In genomic region chr18:63322908-63323634, GRCh38 we compare ENCODE assay signal across 8 cellular contexts. TPM values are rescaled to one million over a fixed set of nuclear protein-coding genes. Genes with fewer than 3 reads are reported as not detected.
DNase-seq lines count a peak whose midpoint lies in the region; ATAC-seq, FAIRE-seq and TF ChIP-seq lines count a peak whose summit lies in the region.

No MANE protein-coding gene starts in this region.

- CTCF ChIA-PET in AG04449 (lab: Yijun Ruan, JAX), result interaction anchor here (0.6 to 8.9 kb wide), 40 partner anchors 9 to 324 kb away, joined by 3 to 287 read pairs (median 5); no protein-coding TSS in a partner anchor

- TF ChIP-seq POLR2A in GM12892 (IDR thresholded peaks at IDR 0.05; ENCODE audit: low read depth, low read length), result no peak

- DNase-seq in AG04449 (ENCODE audit: low read depth, low spot score) (peak; percentile 24), GM12892 (ENCODE audit: insufficient read length) (no peak), NCI-H2029 (lab: John Stamatoyannopoulos, UW) (peak; percentile 42), T-helper 2 cell (peak in 4 of 5 experiments; percentile 32 to 74 (median 38)), cardiac fibroblast (ENCODE audit: low read depth in 2 of 2) (peak; percentile 84 to 86), kidney tubule cell (ENCODE audit: low spot score) (peak; percentile 73)
- peak; percentile 53 for DNase-seq in stimulated activated CD8-positive, alpha-beta memory T cell treated with anti-CD3 and anti-CD28 coated beads, Interleukin-12 subunit alpha, Interleukin-12 subunit beta, amount 100 ng/mL, for 1 hour (ENCODE audit: low read depth)

- FAIRE-seq in GM12892 (lab: Jason Lieb, UNC), result peak; percentile 54

- ATAC-seq in GM18909 (IDR thresholded peaks at IDR 0.05; ENCODE audit: poor library complexity, unreplicated experiment), result no peak

- POLR2A ChIA-PET in AG04449 (lab: Yijun Ruan, JAX), result interaction anchor here (0.6 to 0.7 kb wide), 2 partner anchors 199 to 307 kb away, joined by 3 read pairs; no protein-coding TSS in a partner anchor

- no peak overlapping the region for H3K4me3 ChIP-seq in AG04449 (ENCODE audit: low read depth, low read length)
- H3K4me3 ChIP-seq in cardiac fibroblast (replicated peaks in 1 of 2; ENCODE audit: low read depth in 2 of 2, low read length in 2 of 2), result no peak overlapping the region

- TF ChIP-seq CTCF in AG04449 (IDR thresholded peaks at IDR 0.05; ENCODE audit: insufficient read depth, low read length, missing control alignments), result peak; percentile 63
- peak; percentile 74 for TF ChIP-seq CTCF in cardiac fibroblast (IDR thresholded peaks at IDR 0.05; ENCODE audit: low read depth, low read length)

RNA-seq across cellular contexts. Expression of gene BCL2, which starts 3.5 kb away (rescaled TPM):
- polyA plus RNA-seq in GM12892 (2012; ENCODE audit: missing spikeins), result 47.4 TPM

RNA-seq across cellular contexts. Expression of gene KDSR, which starts 43.9 kb away (rescaled TPM):
- polyA plus RNA-seq in GM12892 (2012; ENCODE audit: missing spikeins), result 17.8 TPM
